ENCODE assay signal across 1 cellular context in the genomic region with DNA sequence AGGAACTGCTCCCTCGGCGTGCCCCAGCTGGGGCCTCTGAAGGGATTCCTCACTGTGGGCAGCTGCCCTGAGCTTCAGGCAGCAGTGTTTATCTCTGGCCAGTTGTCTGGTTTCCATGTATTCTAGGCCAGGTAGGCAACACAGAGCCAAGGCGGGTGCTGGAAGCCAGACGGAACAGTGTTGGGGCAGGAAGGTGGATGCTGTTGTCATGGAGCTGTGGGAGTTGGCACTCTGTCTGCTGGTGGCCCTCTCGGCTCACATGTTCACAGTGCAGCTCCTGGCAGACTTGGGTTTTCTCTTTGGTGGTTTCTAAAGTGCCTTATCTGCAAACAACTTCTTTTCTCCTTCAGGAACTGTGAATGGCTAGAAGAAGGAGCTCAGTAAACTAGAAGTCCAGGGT.
TF ChIP-seq lines count a peak whose summit lies in the region.

No MANE protein-coding gene starts in this region.

TF ChIP-seq in endothelial cell of umbilical vein, 7 proteins besides CTCF, POLR2A, EP300 and RAD21:
- no peak for TF ChIP-seq FOS (IDR thresholded peaks at IDR 0.05; ENCODE audit: borderline replicate concordance, insufficient read depth, low read length)
- TF ChIP-seq GATA2 (IDR thresholded peaks at IDR 0.05; ENCODE audit: insufficient read depth, insufficient read length, low read depth, low read length) = no peak
- TF ChIP-seq EZH2 (IDR thresholded peaks at IDR 0.05; ENCODE audit: borderline replicate concordance, low read depth, low read length, severe bottlenecking) = no peak
- TF ChIP-seq, protein P1, sequence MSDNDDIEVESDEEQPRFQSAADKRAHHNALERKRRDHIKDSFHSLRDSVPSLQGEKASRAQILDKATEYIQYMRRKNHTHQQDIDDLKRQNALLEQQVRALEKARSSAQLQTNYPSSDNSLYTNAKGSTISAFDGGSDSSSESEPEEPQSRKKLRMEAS (IDR thresholded peaks at IDR 0.05; ENCODE audit: insufficient read depth, insufficient read length) = no peak
- TF ChIP-seq JUN (IDR thresholded peaks at IDR 0.05; ENCODE audit: borderline replicate concordance, insufficient read depth, insufficient read length, low read depth) = no peak
- no peak for TF ChIP-seq MYC (IDR thresholded peaks at IDR 0.05; ENCODE audit: low read depth, low read length)
- no peak for TF ChIP-seq POLR2AphosphoS5 (IDR thresholded peaks at IDR 0.05; ENCODE audit: insufficient read depth, low read depth, low read length)
TF ChIP-seq in endothelial cell of umbilical vein: peak in this region for 0.
